Comparison of ENCODE assay signal across 21 cellular contexts in genomic region chr2:201196803-201197202, GRCh38.
"Had no signal": no experiment of that assay in that cellular context is flagged by ENCODE, and none has a peak within 500 bp of the region (broad histone marks: within the 10 kb centered on the region; RNA-seq: fewer than 3 reads in every experiment).

No MANE protein-coding gene starts in this region.

- H3K27ac Mint-ChIP-seq: nephron progenitor cell; stimulated activated naive B cell treated with anti-CD40 and anti-IgM and Interleukin-4, amounts not matched to agents 10 μg/mL and 1 μg/mL and 100 μg/mL, for 72 hours; stimulated activated naive CD8-positive, alpha-beta T cell treated with anti-CD3 and anti-CD28 coated beads, Interleukin-15, amount 100 ng/mL, for 72 hours had no signal

- H3K27ac ChIP-seq: dorsolateral prefrontal cortex, hepatocyte, parathyroid adenoma, psoas muscle, testis, tibial nerve had no signal

- DNase-seq: cortex of kidney; dorsolateral prefrontal cortex; effector CD8-positive, alpha-beta T cell; foreskin melanocyte; head of caudate nucleus; mammary epithelial cell; mucosa of descending colon; nephron progenitor cell; psoas muscle; retina; spleen; stimulated activated CD4-positive, alpha-beta T cell treated with anti-CD3 and anti-CD28 coated beads, Interleukin-15, amount 100 ng/mL, for 24 hours; stimulated activated CD4-positive, alpha-beta T cell treated with anti-CD3 and anti-CD28 coated beads, Interleukin-1b, Interleukin-23, amount 100 ng/mL, for 48 hours; stimulated activated CD4-positive, alpha-beta T cell treated with anti-CD3 and anti-CD28 coated beads, Interleukin-4, amount 100 ng/mL, for 4 hours; stimulated activated naive B cell treated with anti-CD40 and anti-IgM and Interleukin-4, amounts not matched to agents 10 μg/mL and 1 μg/mL and 100 μg/mL, for 72 hours; stimulated activated naive CD8-positive, alpha-beta T cell treated with anti-CD3 and anti-CD28 coated beads, Interleukin-15, amount 100 ng/mL, for 72 hours; testis had no signal

- H3K27me3 Mint-ChIP-seq: stimulated activated naive B cell treated with anti-CD40 and anti-IgM and Interleukin-4, amounts not matched to agents 10 μg/mL and 1 μg/mL and 100 μg/mL, for 72 hours; stimulated activated naive CD8-positive, alpha-beta T cell treated with anti-CD3 and anti-CD28 coated beads, Interleukin-15, amount 100 ng/mL, for 72 hours had no signal

- H3K9me3 Mint-ChIP-seq: nephron progenitor cell; stimulated activated naive B cell treated with anti-CD40 and anti-IgM and Interleukin-4, amounts not matched to agents 10 μg/mL and 1 μg/mL and 100 μg/mL, for 72 hours; stimulated activated naive CD8-positive, alpha-beta T cell treated with anti-CD3 and anti-CD28 coated beads, Interleukin-15, amount 100 ng/mL, for 72 hours had no signal

- H3K9ac ChIP-seq: parathyroid adenoma had no signal

- H3K4me1 ChIP-seq: parathyroid adenoma, psoas muscle, testis had no signal

- H3K79me2 ChIP-seq: hepatocyte, parathyroid adenoma had no signal

- H3K4me1 Mint-ChIP-seq: nephron progenitor cell had no signal

- H3K27me3 ChIP-seq: dorsolateral prefrontal cortex, hepatocyte, spleen, testis, tibial nerve had no signal

- H3K4me3 Mint-ChIP-seq: nephron progenitor cell; stimulated activated naive B cell treated with anti-CD40 and anti-IgM and Interleukin-4, amounts not matched to agents 10 μg/mL and 1 μg/mL and 100 μg/mL, for 72 hours; stimulated activated naive CD8-positive, alpha-beta T cell treated with anti-CD3 and anti-CD28 coated beads, Interleukin-15, amount 100 ng/mL, for 72 hours had no signal

- H3K9me3 ChIP-seq: mucosa of descending colon, psoas muscle, spleen, testis, tibial nerve had no signal

- H2AFZ ChIP-seq: hepatocyte, parathyroid adenoma had no signal

- H3K4me3 ChIP-seq: dorsolateral prefrontal cortex, hepatocyte, mucosa of descending colon, psoas muscle, spleen, testis, tibial nerve had no signal

- ATAC-seq: mucosa of descending colon; psoas muscle; sciatic nerve; stimulated activated naive B cell treated with anti-CD40 and anti-IgM and Interleukin-4, amounts not matched to agents 10 μg/mL and 1 μg/mL and 100 μg/mL, for 72 hours; stimulated activated naive CD8-positive, alpha-beta T cell treated with anti-CD3 and anti-CD28 coated beads, Interleukin-15, amount 100 ng/mL, for 72 hours had no signal
